13 cellular contexts compared by ENCODE assay signal in the genomic region with DNA sequence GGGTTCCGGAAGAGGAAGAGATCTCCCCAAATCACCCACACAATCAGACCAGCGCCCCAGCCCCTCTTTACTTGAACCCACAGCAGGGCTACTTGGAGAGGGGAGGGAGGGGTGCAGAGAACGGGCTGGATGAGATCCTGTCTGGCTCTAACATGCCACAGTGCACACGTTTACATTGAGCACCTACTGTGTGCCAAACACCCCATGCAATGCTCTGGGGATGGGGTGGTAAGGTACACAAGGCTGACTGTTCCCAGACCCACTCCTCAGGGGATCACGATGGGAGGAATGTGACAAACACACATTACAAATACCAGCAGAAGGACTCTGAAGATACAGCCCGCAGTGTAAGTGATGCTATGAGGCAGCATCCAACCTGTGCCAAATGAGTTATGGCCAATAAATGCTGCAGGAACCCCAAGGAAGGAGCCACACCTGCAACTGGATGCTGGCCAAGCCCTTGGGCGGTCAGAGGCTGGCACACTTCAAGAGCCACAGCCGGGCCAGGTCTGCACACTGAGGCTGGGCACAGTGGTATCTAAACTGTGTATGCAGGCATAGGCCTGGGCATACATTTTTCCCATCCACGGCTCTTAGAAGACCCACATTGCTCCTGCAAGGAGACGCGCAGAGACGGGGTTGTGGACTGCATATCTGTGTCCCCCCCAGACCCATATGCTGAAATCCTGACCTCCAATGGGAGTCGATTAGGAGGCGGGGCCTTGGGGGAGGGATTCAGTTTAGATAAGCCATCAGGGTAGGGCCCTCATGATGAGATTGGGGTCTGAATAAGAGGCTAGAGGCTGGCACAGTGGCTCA. TPM values are rescaled to one million over a fixed set of nuclear protein-coding genes. Genes with fewer than 3 reads are reported as not detected.
DNase-seq lines count a peak whose midpoint lies in the region; ATAC-seq and TF ChIP-seq lines count a peak whose summit lies in the region.
"Had no signal": no experiment of that assay in that cellular context is flagged by ENCODE, and none has a peak within 500 bp of the region (broad histone marks: within the 10 kb centered on the region; RNA-seq: fewer than 3 reads in every experiment).

No MANE protein-coding gene starts in this region.

- peaks cover 0 to 5% (median 0%) of the 10 kb centered on the region in 5 donors for H3K9me3 Mint-ChIP-seq in CD8-positive, alpha-beta memory T cell
- peaks cover 0 to 4% (median 0%) of the 10 kb centered on the region in 11 donors for H3K9me3 Mint-ChIP-seq in naive thymus-derived CD4-positive, alpha-beta T cell

- peak overlapping the region; percentile 66 to 99 (median 90) for H3K27ac Mint-ChIP-seq in CD8-positive, alpha-beta memory T cell
- peak overlapping the region in 8 of 9 donors; percentile 80 to 97 (median 91) for H3K27ac Mint-ChIP-seq in naive thymus-derived CD4-positive, alpha-beta T cell

- H3K4me3 ChIP-seq in CD8-positive, alpha-beta memory T cell (ENCODE audit: low read length): no peak overlapping the region
- H3K4me3 ChIP-seq in naive thymus-derived CD4-positive, alpha-beta T cell (ENCODE audit: low read length): peak overlapping the region; percentile 16
- H3K4me3 ChIP-seq: SJCRH30 had no signal

- no peak; the same call in 1 of the 2 replicates for TF ChIP-seq EP300 in Ishikawa (IDR thresholded peaks at IDR 0.05; ENCODE audit: borderline replicate concordance)

- peaks cover 9 to 77% (median 25%) of the 10 kb centered on the region in 3 donors for H3K36me3 Mint-ChIP-seq in CD8-positive, alpha-beta memory T cell
- H3K36me3 Mint-ChIP-seq in naive thymus-derived CD4-positive, alpha-beta T cell: peaks cover 16 to 37% (median 25%) of the 10 kb centered on the region in 5 donors

- TF ChIP-seq RAD21 in Ishikawa (IDR thresholded peaks at IDR 0.05; ENCODE audit: low read depth): no peak

- intact Hi-C loops in naive thymus-derived CD4-positive, alpha-beta T cell (cut with micrococcal nuclease): loop anchor here in 1 of 2 donors (10.0 kb wide), 1 partner anchor 347 kb away; no protein-coding TSS in a partner anchor

- peak overlapping the region; percentile 68 to 99 (median 91) for H3K4me3 Mint-ChIP-seq in CD8-positive, alpha-beta memory T cell
- H3K4me3 Mint-ChIP-seq in naive thymus-derived CD4-positive, alpha-beta T cell: peak overlapping the region; percentile 12 to 100 (median 93)
- H3K4me3 Mint-ChIP-seq: activated CD8-positive, alpha-beta memory T cell treated with anti-CD3 and anti-CD28 coated beads, Interleukin-2, amount 10 ng/mL, durations not matched to agents 7 days and 5 days had no signal

- no peak overlapping the region for H3K27ac ChIP-seq in CD8-positive, alpha-beta memory T cell (ENCODE audit: low read depth, low read length)
- peak overlapping the region; percentile 99 for H3K27ac ChIP-seq in naive thymus-derived CD4-positive, alpha-beta T cell (ENCODE audit: low read depth, low read length)
- H3K27ac ChIP-seq: SJCRH30 had no signal

- H3K4me1 ChIP-seq in CD8-positive, alpha-beta memory T cell (ENCODE audit: insufficient read depth, low read length): peaks cover 93% of the 10 kb centered on the region
- peaks cover 88 to 89% of the 10 kb centered on the region in 2 donors for H3K4me1 ChIP-seq in naive thymus-derived CD4-positive, alpha-beta T cell (ENCODE audit: control insufficient read depth in 2 of 2, insufficient read depth in 2 of 2, low read length in 2 of 2)
- H3K4me1 ChIP-seq: SJCRH30 had no signal

- CTCF ChIA-PET in CD8-positive, alpha-beta memory T cell (lab: Charles Lee): interaction anchor here (1.6 to 3.0 kb wide), 2 partner anchors 19 to 33 kb away, joined by 3 to 10 read pairs; no protein-coding TSS in a partner anchor
- CTCF ChIA-PET in naive thymus-derived CD4-positive, alpha-beta T cell (lab: Charles Lee): interaction anchor here (0.8 kb wide), 1 partner anchor 186 kb away, joined by 3 read pairs; no protein-coding TSS in a partner anchor

- peaks cover 87 to 97% (median 95%) of the 10 kb centered on the region in 3 donors for H3K4me1 Mint-ChIP-seq in CD8-positive, alpha-beta memory T cell
- H3K4me1 Mint-ChIP-seq in naive thymus-derived CD4-positive, alpha-beta T cell: peaks cover 72 to 97% (median 84%) of the 10 kb centered on the region in 7 donors

- peaks cover 19% of the 10 kb centered on the region for H3K36me3 ChIP-seq in CD8-positive, alpha-beta memory T cell (ENCODE audit: insufficient read depth, low read length)
- H3K36me3 ChIP-seq in naive thymus-derived CD4-positive, alpha-beta T cell (ENCODE audit: control insufficient read depth in 2 of 3, insufficient read depth in 3 of 3, low read length in 3 of 3): peaks cover 6 to 57% (median 21%) of the 10 kb centered on the region in 3 experiments
- H3K36me3 ChIP-seq: SJCRH30 had no signal

- no peaks in the 10 kb centered on the region for H3K27me3 ChIP-seq in CD8-positive, alpha-beta memory T cell (ENCODE audit: insufficient read depth, low read length, poor library complexity, severe bottlenecking)
- no peaks in the 10 kb centered on the region for H3K27me3 ChIP-seq in naive thymus-derived CD4-positive, alpha-beta T cell (ENCODE audit: control insufficient read depth in 2 of 2, insufficient read depth in 2 of 2, low read length in 2 of 2)
- H3K27me3 ChIP-seq: SJCRH30 had no signal

- no peaks in the 10 kb centered on the region for H3K9me3 ChIP-seq in CD8-positive, alpha-beta memory T cell (ENCODE audit: low read length)
- no peaks in the 10 kb centered on the region for H3K9me3 ChIP-seq in naive thymus-derived CD4-positive, alpha-beta T cell (ENCODE audit: control insufficient read depth in 2 of 3, low read length in 3 of 3)
- H3K9me3 ChIP-seq: SJCRH30 had no signal

- peaks cover 0 to 10% of the 10 kb centered on the region in 2 donors for H3K27me3 Mint-ChIP-seq in CD8-positive, alpha-beta memory T cell
- no peaks in the 10 kb centered on the region for H3K27me3 Mint-ChIP-seq in naive thymus-derived CD4-positive, alpha-beta T cell
- H3K27me3 Mint-ChIP-seq: activated CD8-positive, alpha-beta memory T cell treated with anti-CD3 and anti-CD28 coated beads, Interleukin-2, amount 10 ng/mL, durations not matched to agents 7 days and 5 days had no signal

- in situ Hi-C loops in T47D (cut with HindIII; ENCODE audit: low pct_unique_long_range_greater_than_20kb, low sequenced_read_pairs): no loop called here

- no peak for ATAC-seq in naive thymus-derived CD4-positive, alpha-beta T cell
- ATAC-seq in HG03565 (IDR thresholded peaks at IDR 0.05; ENCODE audit: unreplicated experiment) (no peak), HG03457 (IDR thresholded peaks at IDR 0.05; ENCODE audit: unreplicated experiment) (no peak), GM21723 (IDR thresholded peaks at IDR 0.05; ENCODE audit: unreplicated experiment) (no peak)
- ATAC-seq: activated CD8-positive, alpha-beta memory T cell treated with anti-CD3 and anti-CD28 coated beads, Interleukin-2, amount 10 ng/mL, durations not matched to agents 7 days and 5 days had no signal

- POLR2A ChIA-PET in CD8-positive, alpha-beta memory T cell (lab: Charles Lee): no interaction called here
- POLR2A ChIA-PET in naive thymus-derived CD4-positive, alpha-beta T cell (lab: Charles Lee): interaction anchor here (0.5 to 13.9 kb wide), 5 partner anchors 10 to 223 kb away, joined by 3 to 297 read pairs (median 5); no protein-coding TSS in a partner anchor

- DNase-seq in CD8-positive, alpha-beta memory T cell: no peak
- peak; percentile 35 to 61 for DNase-seq in T47D (ENCODE audit: low read depth in 1 of 2, low spot score in 1 of 2)
- DNase-seq in naive thymus-derived CD4-positive, alpha-beta T cell: peak in 1 of 9 donors; percentile 18
- no peak for DNase-seq in germinal center (ENCODE audit: low spot score)
- DNase-seq: activated CD8-positive, alpha-beta memory T cell treated with anti-CD3 and anti-CD28 coated beads, Interleukin-2, amount 10 ng/mL, durations not matched to agents 7 days and 5 days; DMS 273 treated with DMSO at 0.1 percent for 48 hours; MV-4-11; NCI-H510A; SJCRH30 had no signal

TF ChIP-seq in Ishikawa, 13 proteins besides CTCF, POLR2A, EP300 and RAD21 (continues in another document):
- TF ChIP-seq FOXM1 (IDR thresholded peaks at IDR 0.05; ENCODE audit: borderline replicate concordance, low read depth) (no peak), EGR1 (IDR thresholded peaks at IDR 0.05) (no peak), YY1 (IDR thresholded peaks at IDR 0.05; ENCODE audit: low read depth) (no peak), ZBTB7A (IDR thresholded peaks at IDR 0.05; ENCODE audit: low read depth) (no peak), TEAD4 (IDR thresholded peaks at IDR 0.05) (peak; percentile 39; the same call in 1 of the 2 replicates), CEBPB (IDR thresholded peaks at IDR 0.05) (no peak), NFIC (IDR thresholded peaks at IDR 0.05) (peak; percentile 84)
- TF ChIP-seq, protein P1, sequence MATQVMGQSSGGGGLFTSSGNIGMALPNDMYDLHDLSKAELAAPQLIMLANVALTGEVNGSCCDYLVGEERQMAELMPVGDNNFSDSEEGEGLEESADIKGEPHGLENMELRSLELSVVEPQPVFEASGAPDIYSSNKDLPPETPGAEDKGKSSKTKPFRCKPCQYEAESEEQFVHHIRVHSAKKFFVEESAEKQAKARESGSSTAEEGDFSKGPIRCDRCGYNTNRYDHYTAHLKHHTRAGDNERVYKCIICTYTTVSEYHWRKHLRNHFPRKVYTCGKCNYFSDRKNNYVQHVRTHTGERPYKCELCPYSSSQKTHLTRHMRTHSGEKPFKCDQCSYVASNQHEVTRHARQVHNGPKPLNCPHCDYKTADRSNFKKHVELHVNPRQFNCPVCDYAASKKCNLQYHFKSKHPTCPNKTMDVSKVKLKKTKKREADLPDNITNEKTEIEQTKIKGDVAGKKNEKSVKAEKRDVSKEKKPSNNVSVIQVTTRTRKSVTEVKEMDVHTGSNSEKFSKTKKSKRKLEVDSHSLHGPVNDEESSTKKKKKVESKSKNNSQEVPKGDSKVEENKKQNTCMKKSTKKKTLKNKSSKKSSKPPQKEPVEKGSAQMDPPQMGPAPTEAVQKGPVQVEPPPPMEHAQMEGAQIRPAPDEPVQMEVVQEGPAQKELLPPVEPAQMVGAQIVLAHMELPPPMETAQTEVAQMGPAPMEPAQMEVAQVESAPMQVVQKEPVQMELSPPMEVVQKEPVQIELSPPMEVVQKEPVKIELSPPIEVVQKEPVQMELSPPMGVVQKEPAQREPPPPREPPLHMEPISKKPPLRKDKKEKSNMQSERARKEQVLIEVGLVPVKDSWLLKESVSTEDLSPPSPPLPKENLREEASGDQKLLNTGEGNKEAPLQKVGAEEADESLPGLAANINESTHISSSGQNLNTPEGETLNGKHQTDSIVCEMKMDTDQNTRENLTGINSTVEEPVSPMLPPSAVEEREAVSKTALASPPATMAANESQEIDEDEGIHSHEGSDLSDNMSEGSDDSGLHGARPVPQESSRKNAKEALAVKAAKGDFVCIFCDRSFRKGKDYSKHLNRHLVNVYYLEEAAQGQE (IDR thresholded peaks at IDR 0.05; ENCODE audit: low read depth): no peak
- TF ChIP-seq, protein P2, sequence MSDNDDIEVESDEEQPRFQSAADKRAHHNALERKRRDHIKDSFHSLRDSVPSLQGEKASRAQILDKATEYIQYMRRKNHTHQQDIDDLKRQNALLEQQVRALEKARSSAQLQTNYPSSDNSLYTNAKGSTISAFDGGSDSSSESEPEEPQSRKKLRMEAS (IDR thresholded peaks at IDR 0.05): no peak

RNA-seq across cellular contexts. Expression of a gene that starts 6.4 kb away (rescaled TPM):
- 10 to 100 TPM; 63.0 to 69.2 TPM for total RNA-seq in CD8-positive, alpha-beta memory T cell
- polyA plus RNA-seq in CD8-positive, alpha-beta memory T cell: 202 TPM
- total RNA-seq in naive thymus-derived CD4-positive, alpha-beta T cell: 100 to 1,000 TPM; 312 to 543 (median 505) TPM
- polyA plus RNA-seq in naive thymus-derived CD4-positive, alpha-beta T cell: 100 to 1,000 TPM; 200 to 250 TPM

Comparison
In these comparisons a context has a peak if more than half of its experiments do, and no peak if none do; other contexts are left out.
1. DNase-seq: peak in T47D (2 of 2); none in CD8-positive, alpha-beta memory T cell (0 of 5) and germinal center (single experiment).
2. RNA of a gene that starts 6.4 kb away (total RNA-seq): 312 to 543 TPM in naive thymus-derived CD4-positive, alpha-beta T cell; 63.0 to 69.2 TPM in CD8-positive, alpha-beta memory T cell; every median in the first group is over 4 times any median in the second.